Comparison of ENCODE assay signal across 23 cellular contexts in genomic region chr18:36294031-36294430, GRCh38. TPM values are rescaled to one million over a fixed set of nuclear protein-coding genes. Genes with fewer than 3 reads are reported as not detected.
"Had no signal": no experiment of that assay in that cellular context is flagged by ENCODE, and none has a peak within 500 bp of the region (broad histone marks: within the 10 kb centered on the region; RNA-seq: fewer than 3 reads in every experiment).

No MANE protein-coding gene starts in this region.

- H3K36me3 ChIP-seq: brain microvascular endothelial cell, gastroesophageal sphincter, heart right ventricle, left lung, pancreas, sigmoid colon, upper lobe of left lung had no signal

- DNase-seq: activated CD4-positive, alpha-beta T cell treated with anti-CD3 and anti-CD28 coated beads for 4 hours; activated CD8-positive, alpha-beta memory T cell treated with anti-CD3 and anti-CD28 coated beads, Interleukin-2, amount 50 U/mL, for 4 hours; activated CD8-positive, alpha-beta T cell treated with anti-CD3 and anti-CD28 coated beads, Interleukin-2, amount 10 ng/mL, durations not matched to agents 7 days and 5 days; activated naive CD8-positive, alpha-beta T cell treated with anti-CD3 and anti-CD28 coated beads for 36 hours; brain microvascular endothelial cell; cortex of kidney; effector CD4-positive, alpha-beta T cell; heart right ventricle; left lung; naive B cell; pancreas; sigmoid colon; stimulated activated CD4-positive, alpha-beta T cell treated with anti-CD3 and anti-CD28 coated beads, Interleukin-1b, Interleukin-23, amount 100 ng/mL, for 48 hours; stimulated activated naive CD8-positive, alpha-beta T cell treated with anti-CD3 and anti-CD28 coated beads, Interleukin-15, amount 100 ng/mL, for 72 hours; testis; upper lobe of left lung had no signal

- H3K4me3 Mint-ChIP-seq: activated CD8-positive, alpha-beta T cell treated with anti-CD3 and anti-CD28 coated beads, Interleukin-2, amount 10 ng/mL, durations not matched to agents 7 days and 5 days; activated naive CD8-positive, alpha-beta T cell treated with anti-CD3 and anti-CD28 coated beads for 36 hours; activated T-helper 1 cell treated with anti-CD3 and anti-CD28 coated beads, Interleukin-12 subunit alpha, Interleukin-12 subunit beta, Interleukin-2, Interleukin-4 antibody, amounts not matched to agents 30 ng/mL and 10 ng/mL and 1 ng/mL, durations not matched to agents 14 hours and 24 hours and 36 hours; naive B cell; neural progenitor cell; stimulated activated naive CD8-positive, alpha-beta T cell treated with anti-CD3 and anti-CD28 coated beads, Interleukin-15, amount 100 ng/mL, for 72 hours; WTC11 had no signal

- FAIRE-seq: islet of Langerhans, pancreas had no signal

- H3K27me3 ChIP-seq: brain microvascular endothelial cell, pancreas, testis had no signal

- H3K9ac ChIP-seq: neural progenitor cell had no signal

- H2AFZ ChIP-seq: neural progenitor cell had no signal

- H3K9me3 ChIP-seq: pancreas, sigmoid colon, testis, upper lobe of left lung had no signal

- H3K4me3 ChIP-seq: gastroesophageal sphincter, heart right ventricle, left lung, neural progenitor cell, pancreas, sigmoid colon, testis, upper lobe of left lung had no signal

- H3K9me3 Mint-ChIP-seq: activated naive CD8-positive, alpha-beta T cell treated with anti-CD3 and anti-CD28 coated beads for 36 hours; activated T-helper 1 cell treated with anti-CD3 and anti-CD28 coated beads, Interleukin-12 subunit alpha, Interleukin-12 subunit beta, Interleukin-2, Interleukin-4 antibody, amounts not matched to agents 30 ng/mL and 10 ng/mL and 1 ng/mL, durations not matched to agents 14 hours and 24 hours and 36 hours; stimulated activated naive CD8-positive, alpha-beta T cell treated with anti-CD3 and anti-CD28 coated beads, Interleukin-15, amount 100 ng/mL, for 72 hours had no signal

- H3K4me2 ChIP-seq: neural progenitor cell had no signal

- H3K27ac ChIP-seq: brain microvascular endothelial cell, gastroesophageal sphincter, heart right ventricle, left lung, neural progenitor cell, pancreas, sigmoid colon, testis, upper lobe of left lung had no signal

- H3K4me1 Mint-ChIP-seq: activated naive CD8-positive, alpha-beta T cell treated with anti-CD3 and anti-CD28 coated beads for 36 hours; naive B cell; stimulated activated naive CD8-positive, alpha-beta T cell treated with anti-CD3 and anti-CD28 coated beads, Interleukin-15, amount 100 ng/mL, for 72 hours had no signal

- H3K27ac Mint-ChIP-seq: activated CD8-positive, alpha-beta T cell treated with anti-CD3 and anti-CD28 coated beads, Interleukin-2, amount 10 ng/mL, durations not matched to agents 7 days and 5 days; activated naive CD8-positive, alpha-beta T cell treated with anti-CD3 and anti-CD28 coated beads for 36 hours; activated T-helper 1 cell treated with anti-CD3 and anti-CD28 coated beads, Interleukin-12 subunit alpha, Interleukin-12 subunit beta, Interleukin-2, Interleukin-4 antibody, amounts not matched to agents 30 ng/mL and 10 ng/mL and 1 ng/mL, durations not matched to agents 14 hours and 24 hours and 36 hours; naive B cell; neural progenitor cell; stimulated activated naive CD8-positive, alpha-beta T cell treated with anti-CD3 and anti-CD28 coated beads, Interleukin-15, amount 100 ng/mL, for 72 hours; WTC11 had no signal

- H3K36me3 Mint-ChIP-seq: activated naive CD8-positive, alpha-beta T cell treated with anti-CD3 and anti-CD28 coated beads for 36 hours; naive B cell; WTC11 had no signal

RNA-seq across cellular contexts. Expression of gene FHOD3, which starts 3.5 kb away (rescaled TPM):
- total RNA-seq: activated CD8-positive, alpha-beta T cell treated with anti-CD3 and anti-CD28 coated beads, Interleukin-2, amount 10 ng/mL, durations not matched to agents 7 days and 5 days; activated naive CD8-positive, alpha-beta T cell treated with anti-CD3 and anti-CD28 coated beads for 36 hours; activated T-helper 1 cell treated with anti-CD3 and anti-CD28 coated beads, Interleukin-12 subunit alpha, Interleukin-12 subunit beta, Interleukin-2, Interleukin-4 antibody, amounts not matched to agents 30 ng/mL and 10 ng/mL and 1 ng/mL, durations not matched to agents 14 hours and 24 hours and 36 hours; mononuclear cell; T-helper 1 cell treated with Interleukin-12 subunit alpha and Interleukin-12 subunit beta and Interleukin-4 antibody, amounts not matched to agents 30 ng/mL and 1 ng/mL, for 36 hours had no signal
